Comparison of ENCODE assay signal across 10 cellular contexts in genomic region chr2:40243581-40243980, GRCh38.
A peak's percentile ranks its signal among the peaks of the same experiment; 100 is the strongest.
DNase-seq lines count a peak whose midpoint lies in the region; ATAC-seq, FAIRE-seq and TF ChIP-seq lines count a peak whose summit lies in the region.
"Had no signal": no experiment of that assay in that cellular context is flagged by ENCODE, and none has a peak within 500 bp of the region (broad histone marks: within the 10 kb centered on the region; RNA-seq: fewer than 3 reads in every experiment).

No MANE protein-coding gene starts in this region.

- ATAC-seq in GM21723 (IDR thresholded peaks at IDR 0.05; ENCODE audit: unreplicated experiment) = no peak

- peak; percentile 33 for FAIRE-seq in H54 (lab: Jason Lieb, UNC)

- no peaks in the 10 kb centered on the region for H3K27me3 Mint-ChIP-seq in progenitor cell of endocrine pancreas

- WGBS in mesodermal cell (ENCODE audit: insufficient coverage in 2 of 2), 2 experiments = no CpG with 5 or more reads among the region's 2 CpGs

- peak overlapping the region; percentile 50 for H3K27ac ChIP-seq in mesodermal cell (ENCODE audit: low read depth, low read length, severe bottlenecking)

- H3K4me3 ChIP-seq in mesodermal cell (ENCODE audit: extremely low read depth, insufficient read depth, low read length, poor library complexity, severe bottlenecking) = no peak overlapping the region

- no peak for TF ChIP-seq CTCF in progenitor cell of endocrine pancreas (IDR thresholded peaks at IDR 0.05; ENCODE audit: unreplicated experiment)

- peaks cover 7% of the 10 kb centered on the region for H3K4me1 ChIP-seq in mesodermal cell (ENCODE audit: control insufficient read depth, insufficient read depth, low read length, poor library complexity, severe bottlenecking)

- H3K36me3 Mint-ChIP-seq in progenitor cell of endocrine pancreas (ENCODE audit: insufficient read depth) = no peaks in the 10 kb centered on the region
- H3K36me3 Mint-ChIP-seq: activated naive CD8-positive, alpha-beta T cell treated with anti-CD3 and anti-CD28 coated beads for 36 hours had no signal

- peak; percentile 43 for DNase-seq in AG08395 (ENCODE audit: low spot score)
- DNase-seq in H54 (ENCODE audit: insufficient read length, low spot score) = no peak
- DNase-seq in amniotic stem cell (lab: John Stamatoyannopoulos, UW) = peak; percentile 53
- DNase-seq in amygdala (lab: John Stamatoyannopoulos, UW) = no peak
- DNase-seq in NK-92 treated with Interleukin-12 subunit alpha and Interleukin-12 subunit beta, amount 100 ng/mL, for 24 hours (lab: John Stamatoyannopoulos, UW) = no peak
- no peak for DNase-seq in progenitor cell of endocrine pancreas (ENCODE audit: low spot score, unreplicated experiment)
- DNase-seq: activated naive CD8-positive, alpha-beta T cell treated with anti-CD3 and anti-CD28 coated beads for 36 hours; NCI-H1694 had no signal

- peaks cover 2% of the 10 kb centered on the region for H3K4me1 Mint-ChIP-seq in progenitor cell of endocrine pancreas (ENCODE audit: low read depth)
- H3K4me1 Mint-ChIP-seq: activated naive CD8-positive, alpha-beta T cell treated with anti-CD3 and anti-CD28 coated beads for 36 hours had no signal

- H3K27ac Mint-ChIP-seq in progenitor cell of endocrine pancreas = no peak overlapping the region
- H3K27ac Mint-ChIP-seq: activated naive CD8-positive, alpha-beta T cell treated with anti-CD3 and anti-CD28 coated beads for 36 hours had no signal

- H3K36me3 ChIP-seq in mesodermal cell (ENCODE audit: control insufficient read depth, insufficient read depth, low read length) = no peaks in the 10 kb centered on the region

- H3K9me3 ChIP-seq in mesodermal cell (ENCODE audit: control insufficient read depth, low read length) = no peaks in the 10 kb centered on the region

- TF ChIP-seq POLR2A in H54 (IDR thresholded peaks at IDR 0.05; ENCODE audit: low read depth, low read length) = no peak

- H3K4me3 Mint-ChIP-seq in progenitor cell of endocrine pancreas (ENCODE audit: low read depth) = no peak overlapping the region
- H3K4me3 Mint-ChIP-seq: activated naive CD8-positive, alpha-beta T cell treated with anti-CD3 and anti-CD28 coated beads for 36 hours had no signal

- no peaks in the 10 kb centered on the region for H3K9me3 Mint-ChIP-seq in progenitor cell of endocrine pancreas (ENCODE audit: low read depth)
- H3K9me3 Mint-ChIP-seq: activated naive CD8-positive, alpha-beta T cell treated with anti-CD3 and anti-CD28 coated beads for 36 hours had no signal

Comparison
In these comparisons a context has a peak if more than half of its experiments do, and no peak if none do; other contexts are left out.
1. DNase-seq: peak in AG08395 (single experiment) and amniotic stem cell (single experiment); none in H54 (single experiment), amygdala (0 of 56), NK-92 treated with Interleukin-12 subunit alpha and Interleukin-12 subunit beta, amount 100 ng/mL, for 24 hours (single experiment) and progenitor cell of endocrine pancreas (single experiment).